In the genomic region with DNA sequence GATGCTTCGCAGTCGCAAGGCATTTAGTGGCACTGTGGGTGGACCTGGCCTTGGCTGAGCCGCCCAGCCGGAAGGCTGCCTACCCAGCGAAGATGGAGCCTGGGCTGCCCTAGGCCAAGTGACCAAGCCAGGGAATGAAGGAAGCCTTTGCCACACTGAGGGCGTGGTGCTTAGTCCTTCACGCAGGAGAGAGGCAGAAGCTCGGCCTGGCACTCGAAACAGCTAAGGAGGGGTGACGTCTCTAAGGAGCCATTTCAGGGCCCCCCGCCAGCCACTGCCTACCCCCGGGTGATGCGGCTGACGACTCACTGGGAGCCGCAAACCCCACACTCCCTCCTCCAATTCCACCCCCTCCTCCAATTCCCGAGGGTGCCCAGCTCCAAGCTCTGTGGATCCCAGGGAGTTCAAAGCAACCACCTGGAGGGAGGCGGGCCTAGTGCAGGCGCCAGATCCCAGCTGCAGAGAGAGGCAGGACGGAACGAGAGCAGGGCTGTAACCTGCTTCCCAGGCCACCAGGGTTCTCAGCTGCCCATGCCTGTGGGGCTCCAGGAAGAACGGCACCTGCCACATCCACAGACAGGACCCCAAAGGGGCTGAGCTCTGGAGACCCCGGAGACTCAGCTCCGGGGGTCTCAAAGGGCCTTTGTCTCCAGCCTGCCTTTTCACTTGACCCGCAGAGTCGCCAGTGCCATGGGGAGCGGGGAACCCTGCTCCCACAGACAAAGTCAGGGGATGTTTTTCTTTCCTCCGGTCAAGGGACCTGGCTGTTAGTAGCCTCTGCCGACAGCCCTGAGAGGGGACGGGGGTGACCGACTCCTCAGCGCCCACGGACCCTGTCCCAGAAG, we compare ENCODE assay signal across 8 cellular contexts.
DNase-seq lines count a peak whose midpoint lies in the region; ATAC-seq and TF ChIP-seq lines count a peak whose summit lies in the region.

No MANE protein-coding gene starts in this region.

- intact Hi-C loops in CD14-positive monocyte (cut with micrococcal nuclease) = no loop called here
- intact Hi-C loops in left colon (cut with DNase I, micrococcal nuclease) = no loop called here
- intact Hi-C loops in tibial artery (cut with DNase I; ENCODE audit: low total_unique reads) = no loop called here

- H3K36me3 ChIP-seq in tibial artery = no peaks in the 10 kb centered on the region

- DNase-seq in CD14-positive monocyte (ENCODE audit: low spot score) = no peak
- DNase-seq in HuH-7 (ENCODE audit: low spot score) = peak; percentile 55
- no peak for DNase-seq in activated naive CD8-positive, alpha-beta T cell treated with anti-CD3 and anti-CD28 coated beads, Interleukin-2, amount 10 ng/mL, durations not matched to agents 7 days and 5 days
- DNase-seq in left colon = peak in 1 of 2 donors; percentile 32
- DNase-seq in tibial artery = peak in 1 of 2 donors; percentile 79
- DNase-seq in A172 (ENCODE audit: low spot score) = no peak

- H3K4me3 ChIP-seq in tibial artery = peak overlapping the region; percentile 61 to 75

- H3K4me3 Mint-ChIP-seq in CD14-positive monocyte = peak overlapping the region; percentile 74 to 89
- peak overlapping the region; percentile 80 for H3K4me3 Mint-ChIP-seq in activated naive CD8-positive, alpha-beta T cell treated with anti-CD3 and anti-CD28 coated beads, Interleukin-2, amount 10 ng/mL, durations not matched to agents 7 days and 5 days

- H3K4me1 ChIP-seq in tibial artery = peaks cover 0 to 60% (median 51%) of the 10 kb centered on the region in 4 donors

- H3K36me3 Mint-ChIP-seq in CD14-positive monocyte = no peaks in the 10 kb centered on the region
- H3K36me3 Mint-ChIP-seq in activated naive CD8-positive, alpha-beta T cell treated with anti-CD3 and anti-CD28 coated beads, Interleukin-2, amount 10 ng/mL, durations not matched to agents 7 days and 5 days = no peaks in the 10 kb centered on the region

- TF ChIP-seq CTCF in CD14-positive monocyte (IDR thresholded peaks at IDR 0.05) (no peak), tibial artery (IDR thresholded peaks at IDR 0.05) (peak; percentile 12 to 33)

- no peak for ATAC-seq in activated naive CD8-positive, alpha-beta T cell treated with anti-CD3 and anti-CD28 coated beads, Interleukin-2, amount 10 ng/mL, durations not matched to agents 7 days and 5 days (ENCODE audit: low read depth)
- ATAC-seq in left colon (peak; percentile 50), GM18519 (IDR thresholded peaks at IDR 0.05; ENCODE audit: low FRiP score, unreplicated experiment) (no peak), HG03025 (IDR thresholded peaks at IDR 0.05; ENCODE audit: low FRiP score, unreplicated experiment) (no peak)

- peak overlapping the region; percentile 74 to 81 for H3K27ac ChIP-seq in tibial artery

- H3K4me1 Mint-ChIP-seq in CD14-positive monocyte = peaks cover 11% of the 10 kb centered on the region
- H3K4me1 Mint-ChIP-seq in activated naive CD8-positive, alpha-beta T cell treated with anti-CD3 and anti-CD28 coated beads, Interleukin-2, amount 10 ng/mL, durations not matched to agents 7 days and 5 days = peaks cover 6% of the 10 kb centered on the region

- peaks cover 2 to 8% (median 3%) of the 10 kb centered on the region in 3 donors for H3K27me3 Mint-ChIP-seq in CD14-positive monocyte (ENCODE audit: low read depth in 3 of 3)
- H3K27me3 Mint-ChIP-seq in activated naive CD8-positive, alpha-beta T cell treated with anti-CD3 and anti-CD28 coated beads, Interleukin-2, amount 10 ng/mL, durations not matched to agents 7 days and 5 days = peaks cover 2% of the 10 kb centered on the region

- no peaks in the 10 kb centered on the region for H3K9me3 ChIP-seq in tibial artery

- H3K27ac Mint-ChIP-seq in CD14-positive monocyte = no peak overlapping the region
- H3K27ac Mint-ChIP-seq in activated naive CD8-positive, alpha-beta T cell treated with anti-CD3 and anti-CD28 coated beads, Interleukin-2, amount 10 ng/mL, durations not matched to agents 7 days and 5 days = peak overlapping the region; percentile 51

- POLR2A ChIA-PET in activated naive CD8-positive, alpha-beta T cell treated with anti-CD3 and anti-CD28 coated beads, Interleukin-2, amount 10 ng/mL, durations not matched to agents 7 days and 5 days (lab: Charles Lee) = no interaction called here

- H3K9me3 Mint-ChIP-seq in CD14-positive monocyte = no peaks in the 10 kb centered on the region
- no peaks in the 10 kb centered on the region for H3K9me3 Mint-ChIP-seq in activated naive CD8-positive, alpha-beta T cell treated with anti-CD3 and anti-CD28 coated beads, Interleukin-2, amount 10 ng/mL, durations not matched to agents 7 days and 5 days

- H3K27me3 ChIP-seq in tibial artery = no peaks in the 10 kb centered on the region
